12 cellular contexts compared by ENCODE assay signal in the genomic region with DNA sequence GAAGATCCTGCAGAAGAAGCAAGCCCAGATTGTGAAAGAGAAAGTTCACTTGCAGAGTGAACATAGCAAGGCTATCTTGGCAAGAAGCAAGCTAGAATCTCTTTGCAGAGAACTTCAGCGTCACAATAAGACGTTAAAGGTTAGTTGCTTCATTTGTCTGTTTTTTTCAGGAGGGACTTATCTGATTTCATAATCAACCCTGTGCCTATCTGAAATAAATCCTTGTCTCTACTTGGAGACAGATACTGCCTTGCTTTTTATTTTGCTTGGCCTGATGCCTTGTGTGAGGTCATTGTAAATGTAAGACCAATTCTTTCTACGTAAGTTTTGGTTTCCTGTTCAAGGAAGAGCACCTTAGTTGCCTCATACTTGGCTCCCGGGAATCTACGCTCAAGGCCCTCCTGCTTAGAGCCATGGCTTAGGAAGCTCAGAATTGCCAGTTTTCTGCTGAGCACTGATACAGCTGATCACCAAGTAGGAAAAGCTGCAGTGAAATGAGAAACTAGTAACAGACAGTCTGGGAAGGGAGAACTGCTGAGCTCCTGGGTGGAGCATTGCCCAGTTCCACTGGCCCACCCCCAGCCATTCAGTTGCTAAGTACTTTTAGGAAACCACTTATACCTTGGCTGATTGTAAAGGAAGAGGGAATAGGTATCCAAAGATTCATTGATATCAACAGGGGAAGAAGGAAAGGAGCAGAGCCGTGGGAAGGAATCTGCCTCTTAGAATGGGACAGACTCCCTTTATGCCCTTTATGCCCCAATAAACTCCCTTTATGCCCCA. TPM values are rescaled to one million over a fixed set of nuclear protein-coding genes. Genes with fewer than 3 reads are reported as not detected.
A peak's percentile ranks its signal among the peaks of the same experiment; 100 is the strongest.
DNase-seq lines count a peak whose midpoint lies in the region; FAIRE-seq and TF ChIP-seq lines count a peak whose summit lies in the region.
"Had no signal": no experiment of that assay in that cellular context is flagged by ENCODE, and none has a peak within 500 bp of the region (broad histone marks: within the 10 kb centered on the region; RNA-seq: fewer than 3 reads in every experiment).

No MANE protein-coding gene starts in this region.

- peaks cover 0 to 39% (median 29%) of the 10 kb centered on the region in 3 donors for H3K36me3 Mint-ChIP-seq in immature natural killer cell

- H3K36me3 ChIP-seq in mammary epithelial cell (ENCODE audit: insufficient read depth, low read length), result peaks cover 18% of the 10 kb centered on the region
- H3K36me3 ChIP-seq in keratinocyte (ENCODE audit: control insufficient read depth in 2 of 2, extremely low read depth in 1 of 2, insufficient read depth in 2 of 2, low read length in 2 of 2), result peaks cover 16 to 23% of the 10 kb centered on the region in 2 experiments
- peaks cover 2 to 14% of the 10 kb centered on the region in 2 donors for H3K36me3 ChIP-seq in stomach smooth muscle (ENCODE audit: control insufficient read depth in 2 of 2, insufficient read depth in 2 of 2, low read length in 2 of 2)

- H3K9me1 ChIP-seq in keratinocyte (ENCODE audit: control insufficient read depth, extremely low read depth, insufficient read depth, low read length), result no peaks in the 10 kb centered on the region

- peak; percentile 54 for DNase-seq in LNCaP clone FGC (ENCODE audit: low read depth)
- DNase-seq in mammary epithelial cell, result peak; percentile 88
- no peak for DNase-seq in keratinocyte (ENCODE audit: low read depth, low spot score)
- no peak for DNase-seq in globus pallidus (ENCODE audit: low spot score)
- no peak for DNase-seq in stimulated activated CD4-positive, alpha-beta T cell treated with anti-CD3 and anti-CD28 coated beads, Interleukin-1b, Interleukin-23, amount 100 ng/mL, for 48 hours
- DNase-seq in immature natural killer cell, result no peak
- no peak for DNase-seq in AG08396 (ENCODE audit: low spot score)
- DNase-seq: hypothalamus; NCI-H2171 treated with DMSO at 0.1 percent for 48 hours; stimulated activated CD4-positive, alpha-beta T cell treated with anti-CD3 and anti-CD28 coated beads, Interleukin-12 subunit alpha, Interleukin-12 subunit beta, amount 100 ng/mL, for 4 hours had no signal

- no TSS peak for BruUV-seq in mammary epithelial cell (replicated peaks; lab: Mats Ljungman, UMichigan)

- H3K4me3 ChIP-seq in LNCaP clone FGC (ENCODE audit: low read depth, low read length) (no peak overlapping the region), mammary epithelial cell (replicated peaks in 1 of 3; ENCODE audit: insufficient read depth in 1 of 3, low read depth in 2 of 3, low read length in 3 of 3) (no peak overlapping the region), keratinocyte (ENCODE audit: control insufficient read depth in 2 of 3, extremely low read depth in 1 of 3, insufficient read depth in 2 of 3, low read depth in 1 of 3, low read length in 3 of 3) (no peak overlapping the region), stomach smooth muscle (ENCODE audit: low read length in 2 of 2) (no peak overlapping the region)

- H3K27ac ChIP-seq in mammary epithelial cell (ENCODE audit: insufficient read depth, low read depth, low read length), result peak overlapping the region; percentile 85
- peak overlapping the region; percentile 15 for H3K27ac ChIP-seq in keratinocyte (ENCODE audit: control insufficient read depth, insufficient read depth, low read length)
- H3K27ac ChIP-seq in stomach smooth muscle (ENCODE audit: low read length), result peak overlapping the region; percentile 56

- H3K9me3 Mint-ChIP-seq in immature natural killer cell, result no peaks in the 10 kb centered on the region
- H3K9me3 Mint-ChIP-seq: activated naive CD4-positive, alpha-beta T cell treated with anti-CD3 and anti-CD28 coated beads, Interleukin-2, amount 50 U/mL, for 72 hours had no signal

- no peaks in the 10 kb centered on the region for H3K27me3 ChIP-seq in mammary epithelial cell (ENCODE audit: insufficient read depth, low read length)
- no peaks in the 10 kb centered on the region for H3K27me3 ChIP-seq in keratinocyte (ENCODE audit: control insufficient read depth, extremely low read depth, insufficient read depth, low read length)
- no peaks in the 10 kb centered on the region for H3K27me3 ChIP-seq in stomach smooth muscle (ENCODE audit: control insufficient read depth in 1 of 2, insufficient read depth in 2 of 2, low read length in 2 of 2)

- intact Hi-C loops in mammary epithelial cell (cut with micrococcal nuclease), result no loop called here

- no peak for TF ChIP-seq CTCF in LNCaP clone FGC (IDR thresholded peaks at IDR 0.05; ENCODE audit: control insufficient read depth, extremely low read depth, insufficient read depth)
- TF ChIP-seq CTCF in mammary epithelial cell (conservative IDR thresholded peaks at IDR 0.05 in 1 of 2, IDR thresholded peaks at IDR 0.05 in 1 of 2; ENCODE audit: extremely low read depth in 1 of 2, insufficient read depth in 1 of 2, low read depth in 1 of 2, low read length in 2 of 2), result no peak
- no peak for TF ChIP-seq CTCF in keratinocyte (optimal IDR thresholded peaks at IDR 0.05 in 1 of 3, IDR thresholded peaks at IDR 0.05 in 1 of 3, conservative IDR thresholded peaks at IDR 0.05 in 1 of 3; ENCODE audit: extremely low read depth in 1 of 3, insufficient read depth in 2 of 3, low read length in 3 of 3)

- WGBS in mammary epithelial cell (ENCODE audit: low coverage, missing lambda C conversion rate), result 48% methylated on average over 6 of the region's 6 CpGs

- peaks cover 32% of the 10 kb centered on the region for H3K4me1 ChIP-seq in mammary epithelial cell (ENCODE audit: insufficient read depth, low read length)
- peaks cover 40% of the 10 kb centered on the region for H3K4me1 ChIP-seq in keratinocyte (ENCODE audit: control insufficient read depth, extremely low read depth, insufficient read depth, low read length)
- H3K4me1 ChIP-seq in stomach smooth muscle (ENCODE audit: control insufficient read depth, insufficient read depth, low read length), result peaks cover 5% of the 10 kb centered on the region

- CTCF ChIA-PET in mammary epithelial cell (lab: Charles Lee; ENCODE audit: low non-redundant PET), result no interaction called here

- peak; percentile 26 for FAIRE-seq in keratinocyte (lab: Jason Lieb, UNC)

- H3K79me2 ChIP-seq in mammary epithelial cell (ENCODE audit: insufficient read depth, low read length) (peaks cover 8% of the 10 kb centered on the region), keratinocyte (ENCODE audit: control insufficient read depth, insufficient read depth, low read length) (no peaks in the 10 kb centered on the region)

- H4K20me1 ChIP-seq in mammary epithelial cell (ENCODE audit: insufficient read depth, low read length) (no peaks in the 10 kb centered on the region), keratinocyte (ENCODE audit: control insufficient read depth, extremely low read depth, insufficient read depth, low read length) (no peaks in the 10 kb centered on the region)

- H2AFZ ChIP-seq in mammary epithelial cell (ENCODE audit: low read depth, low read length) (no peak overlapping the region), keratinocyte (ENCODE audit: control insufficient read depth, low read length) (no peak overlapping the region)

- H3K9ac ChIP-seq in mammary epithelial cell (ENCODE audit: insufficient read depth, low read length), result peak overlapping the region; percentile 15
- no peak overlapping the region for H3K9ac ChIP-seq in keratinocyte (ENCODE audit: control insufficient read depth, extremely low read depth, insufficient read depth, low read length)
- peak overlapping the region in 1 of 2 donors; percentile 57 for H3K9ac ChIP-seq in stomach smooth muscle (ENCODE audit: low read length in 2 of 2)

- dilution Hi-C loops in mammary epithelial cell (cut with HindIII; ENCODE audit: low sequenced_read_pairs), result no loop called here
- dilution Hi-C loops in keratinocyte (cut with MboI; ENCODE audit: extremely low pct_ligation_motif_present, low sequenced_read_pairs), result loop anchor here (25.0 kb wide), 1 partner anchor 234 kb away; no protein-coding TSS in a partner anchor

- H3K4me2 ChIP-seq in mammary epithelial cell (ENCODE audit: insufficient read depth, low read depth, low read length), result peak overlapping the region; percentile 13
- H3K4me2 ChIP-seq in keratinocyte (ENCODE audit: control insufficient read depth, extremely low read depth, insufficient read depth, low read depth, low read length), result peak overlapping the region; percentile 67

- in situ Hi-C loops in mammary epithelial cell (cut with MboI; ENCODE audit: low sequenced_read_pairs in 2 of 2), result no loop called here

- no peak overlapping the region for H3K4me3 Mint-ChIP-seq in immature natural killer cell

- H3K9me3 ChIP-seq in mammary epithelial cell (replicated peaks; ENCODE audit: insufficient read depth, low read length), result no peaks in the 10 kb centered on the region
- H3K9me3 ChIP-seq in keratinocyte (ENCODE audit: control insufficient read depth, low read depth, low read length), result no peaks in the 10 kb centered on the region
- no peaks in the 10 kb centered on the region for H3K9me3 ChIP-seq in stomach smooth muscle (ENCODE audit: control insufficient read depth in 2 of 2, low read length in 2 of 2)

- H3K27ac Mint-ChIP-seq in immature natural killer cell, result no peak overlapping the region

- H3K27me3 Mint-ChIP-seq in immature natural killer cell (ENCODE audit: low read depth in 3 of 3), result peaks cover 0 to 2% (median 1%) of the 10 kb centered on the region in 3 donors

- H3K4me1 Mint-ChIP-seq in immature natural killer cell, result no peaks in the 10 kb centered on the region

RNA-seq across cellular contexts. Expression of a gene that starts 41.8 kb away (rescaled TPM):
- total RNA-seq in mammary epithelial cell, result 100 to 1,000 TPM in 1 of 2 donors, 10 to 100 TPM in 1; 95.9 to 170 TPM
- polyA plus RNA-seq in mammary epithelial cell (147 TPM), keratinocyte (88.5 to 137 TPM (median 101 TPM) in 3 replicates), immature natural killer cell (100 to 1,000 TPM; 166 to 243 (median 199) TPM)
- polyA minus RNA-seq in mammary epithelial cell (119 TPM), keratinocyte (65.1 to 117 TPM (median 78.5 TPM) in 3 replicates)
- polyA plus RNA-seq in keratinocyte (2011; ENCODE audit: low read depth), result 62.3 TPM
- 67.3 and 97.1 TPM in 2 replicates for polyA plus RNA-seq in keratinocyte (2011; cell fraction: cytosol; rRNA removed)
- polyA plus RNA-seq in keratinocyte (2011; cell fraction: nucleus; rRNA removed), result 91.8 and 110 TPM in 2 replicates
- 65.5 and 147 TPM in 2 replicates for polyA plus RNA-seq in keratinocyte (2012; ENCODE audit: low replicate concordance)
- 55.6 TPM for polyA minus RNA-seq in keratinocyte (2011; cell fraction: cytosol; rRNA and poly(A)+ RNA removed)
- polyA minus RNA-seq in keratinocyte (2011; cell fraction: nucleus; rRNA and poly(A)+ RNA removed), result 36.0 and 48.8 TPM in 2 replicates

RNA-seq across cellular contexts. Expression of a gene that starts 42.1 kb away (rescaled TPM):
- total RNA-seq in mammary epithelial cell, result 10 to 100 TPM; 13.2 to 28.3 TPM
- polyA plus RNA-seq in mammary epithelial cell (17.2 TPM), keratinocyte (22.4 to 38.5 TPM (median 24.8 TPM) in 3 replicates), immature natural killer cell (1 to 10 TPM; 5.2 to 9.8 (median 5.4) TPM)
- polyA minus RNA-seq in mammary epithelial cell (17.7 TPM), keratinocyte (7.7 to 20.6 TPM (median 9.5 TPM) in 3 replicates)
- 9.5 TPM for polyA plus RNA-seq in keratinocyte (2011; ENCODE audit: low read depth)
- 15.3 and 29.7 TPM in 2 replicates for polyA plus RNA-seq in keratinocyte (2011; cell fraction: cytosol; rRNA removed)
- 33.6 and 45.7 TPM in 2 replicates for polyA plus RNA-seq in keratinocyte (2011; cell fraction: nucleus; rRNA removed)
- polyA plus RNA-seq in keratinocyte (2012; ENCODE audit: low replicate concordance), result 13.5 and 19.2 TPM in 2 replicates
- 9.0 TPM for polyA minus RNA-seq in keratinocyte (2011; cell fraction: cytosol; rRNA and poly(A)+ RNA removed)
- polyA minus RNA-seq in keratinocyte (2011; cell fraction: nucleus; rRNA and poly(A)+ RNA removed), result 12.7 and 23.0 TPM in 2 replicates

Comparison
In these comparisons a context has a peak if more than half of its experiments do, and no peak if none do; other contexts are left out.
1. DNase-seq: peak in LNCaP clone FGC (single experiment) and mammary epithelial cell (single experiment); none in keratinocyte (single experiment), globus pallidus (single experiment), stimulated activated CD4-positive, alpha-beta T cell treated with anti-CD3 and anti-CD28 coated beads, Interleukin-1b, Interleukin-23, amount 100 ng/mL, for 48 hours (single experiment), immature natural killer cell (0 of 3) and AG08396 (single experiment).
2. H3K27ac ChIP-seq: peak in every context shown above with its lines; median percentile 85 in mammary epithelial cell; 56 in stomach smooth muscle; 15 in keratinocyte.